ENCODE assay signal across 1 cellular context in the genomic region with DNA sequence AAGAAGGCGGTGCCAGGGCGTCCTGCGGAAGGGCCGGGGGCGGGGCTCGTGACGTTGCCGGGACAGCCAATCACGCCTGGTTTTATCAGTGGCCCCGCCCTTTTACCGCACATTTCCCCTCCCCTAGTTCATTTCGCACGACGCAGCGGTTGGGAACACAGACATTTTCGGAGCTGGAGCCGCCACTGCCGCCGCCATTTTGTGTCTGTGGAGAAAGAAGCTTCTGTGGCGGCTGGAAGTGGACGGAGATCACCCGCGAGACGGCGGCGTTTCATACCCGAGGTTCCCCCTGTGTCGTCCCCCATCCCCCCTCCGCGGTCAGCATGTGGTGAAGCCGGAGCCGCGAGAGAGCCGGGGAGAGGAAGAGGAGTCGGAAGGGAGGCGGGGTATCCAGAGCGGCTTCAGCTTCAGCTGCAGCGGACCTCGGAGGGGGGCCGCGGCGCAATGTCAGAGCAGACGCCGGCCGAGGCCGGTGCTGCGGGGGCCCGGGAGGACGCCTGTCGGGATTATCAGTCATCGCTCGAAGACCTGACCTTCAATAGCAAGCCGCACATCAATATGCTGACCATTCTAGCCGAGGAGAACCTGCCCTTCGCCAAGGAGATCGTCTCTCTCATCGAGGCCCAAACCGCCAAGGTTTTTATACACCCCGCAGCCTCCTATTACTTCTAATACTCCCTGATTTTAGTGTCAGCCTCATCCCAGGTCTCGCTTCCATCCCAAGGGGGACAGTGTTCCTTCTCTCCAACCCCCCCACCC.
TF ChIP-seq lines count a peak whose summit lies in the region.

A gene with protein sequence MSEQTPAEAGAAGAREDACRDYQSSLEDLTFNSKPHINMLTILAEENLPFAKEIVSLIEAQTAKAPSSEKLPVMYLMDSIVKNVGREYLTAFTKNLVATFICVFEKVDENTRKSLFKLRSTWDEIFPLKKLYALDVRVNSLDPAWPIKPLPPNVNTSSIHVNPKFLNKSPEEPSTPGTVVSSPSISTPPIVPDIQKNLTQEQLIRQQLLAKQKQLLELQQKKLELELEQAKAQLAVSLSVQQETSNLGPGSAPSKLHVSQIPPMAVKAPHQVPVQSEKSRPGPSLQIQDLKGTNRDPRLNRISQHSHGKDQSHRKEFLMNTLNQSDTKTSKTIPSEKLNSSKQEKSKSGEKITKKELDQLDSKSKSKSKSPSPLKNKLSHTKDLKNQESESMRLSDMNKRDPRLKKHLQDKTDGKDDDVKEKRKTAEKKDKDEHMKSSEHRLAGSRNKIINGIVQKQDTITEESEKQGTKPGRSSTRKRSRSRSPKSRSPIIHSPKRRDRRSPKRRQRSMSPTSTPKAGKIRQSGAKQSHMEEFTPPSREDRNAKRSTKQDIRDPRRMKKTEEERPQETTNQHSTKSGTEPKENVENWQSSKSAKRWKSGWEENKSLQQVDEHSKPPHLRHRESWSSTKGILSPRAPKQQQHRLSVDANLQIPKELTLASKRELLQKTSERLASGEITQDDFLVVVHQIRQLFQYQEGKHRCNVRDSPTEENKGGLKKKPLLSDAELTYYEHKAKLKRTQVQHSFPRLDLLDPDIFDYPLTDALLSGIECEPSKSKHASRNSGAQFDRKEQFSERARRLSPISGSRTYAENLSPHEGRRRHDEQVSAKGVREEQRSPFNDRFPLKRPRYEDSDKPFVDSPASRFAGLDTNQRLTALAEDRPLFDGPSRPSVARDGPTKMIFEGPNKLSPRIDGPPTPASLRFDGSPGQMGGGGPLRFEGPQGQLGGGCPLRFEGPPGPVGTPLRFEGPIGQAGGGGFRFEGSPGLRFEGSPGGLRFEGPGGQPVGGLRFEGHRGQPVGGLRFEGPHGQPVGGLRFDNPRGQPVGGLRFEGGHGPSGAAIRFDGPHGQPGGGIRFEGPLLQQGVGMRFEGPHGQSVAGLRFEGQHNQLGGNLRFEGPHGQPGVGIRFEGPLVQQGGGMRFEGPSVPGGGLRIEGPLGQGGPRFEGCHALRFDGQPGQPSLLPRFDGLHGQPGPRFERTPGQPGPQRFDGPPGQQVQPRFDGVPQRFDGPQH (N-terminal part only) (plus strand): TSS at position 136 of the 759 bp plus-strand sequence. CDS start 309 bp downstream, at position 445.

TF ChIP-seq in HepG2, 621 proteins besides CTCF, POLR2A, EP300 and RAD21 (continued from another document and continues in another):
- TF ChIP-seq, protein P1, sequence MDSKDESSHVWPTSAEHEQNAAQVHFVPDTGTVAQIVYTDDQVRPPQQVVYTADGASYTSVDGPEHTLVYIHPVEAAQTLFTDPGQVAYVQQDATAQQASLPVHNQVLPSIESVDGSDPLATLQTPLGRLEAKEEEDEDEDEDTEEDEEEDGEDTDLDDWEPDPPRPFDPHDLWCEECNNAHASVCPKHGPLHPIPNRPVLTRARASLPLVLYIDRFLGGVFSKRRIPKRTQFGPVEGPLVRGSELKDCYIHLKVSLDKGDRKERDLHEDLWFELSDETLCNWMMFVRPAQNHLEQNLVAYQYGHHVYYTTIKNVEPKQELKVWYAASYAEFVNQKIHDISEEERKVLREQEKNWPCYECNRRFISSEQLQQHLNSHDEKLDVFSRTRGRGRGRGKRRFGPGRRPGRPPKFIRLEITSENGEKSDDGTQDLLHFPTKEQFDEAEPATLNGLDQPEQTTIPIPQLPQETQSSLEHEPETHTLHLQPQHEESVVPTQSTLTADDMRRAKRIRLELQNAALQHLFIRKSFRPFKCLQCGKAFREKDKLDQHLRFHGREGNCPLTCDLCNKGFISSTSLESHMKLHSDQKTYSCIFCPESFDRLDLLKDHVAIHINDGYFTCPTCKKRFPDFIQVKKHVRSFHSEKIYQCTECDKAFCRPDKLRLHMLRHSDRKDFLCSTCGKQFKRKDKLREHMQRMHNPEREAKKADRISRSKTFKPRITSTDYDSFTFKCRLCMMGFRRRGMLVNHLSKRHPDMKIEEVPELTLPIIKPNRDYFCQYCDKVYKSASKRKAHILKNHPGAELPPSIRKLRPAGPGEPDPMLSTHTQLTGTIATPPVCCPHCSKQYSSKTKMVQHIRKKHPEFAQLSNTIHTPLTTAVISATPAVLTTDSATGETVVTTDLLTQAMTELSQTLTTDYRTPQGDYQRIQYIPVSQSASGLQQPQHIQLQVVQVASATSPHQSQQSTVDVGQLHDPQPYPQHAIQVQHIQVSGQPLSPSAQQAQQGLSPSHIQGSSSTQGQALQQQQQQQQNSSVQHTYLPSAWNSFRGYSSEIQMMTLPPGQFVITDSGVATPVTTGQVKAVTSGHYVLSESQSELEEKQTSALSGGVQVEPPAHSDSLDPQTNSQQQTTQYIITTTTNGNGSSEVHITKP (CRISPR knock-in tag; IDR thresholded peaks at IDR 0.05; ENCODE audit: low read depth) = 0 out of 2 replicates have a peak, but pooled peaks have one; percentile 28
- peak; percentile 73; the same call in 1 of the 2 replicates for TF ChIP-seq ZNF670 (CRISPR knock-in tag; IDR thresholded peaks at IDR 0.05; ENCODE audit: borderline replicate concordance)
- peak; percentile 30 for TF ChIP-seq HNRNPK (IDR thresholded peaks at IDR 0.05; ENCODE audit: low read depth, low read length, poor library complexity, severe bottlenecking)
- TF ChIP-seq ELF1 (CRISPR knock-in tag; IDR thresholded peaks at IDR 0.05) = peak; percentile 56
- TF ChIP-seq FOXO1 (CRISPR knock-in tag; IDR thresholded peaks at IDR 0.05) = peak; percentile 37; the same call in 1 of the 2 replicates
- no peak; the same call in 1 of the 2 replicates for TF ChIP-seq CREB1 (IDR thresholded peaks at IDR 0.05)
- TF ChIP-seq CREB1 (CRISPR knock-in tag; IDR thresholded peaks at IDR 0.05) = peak; percentile 80
- TF ChIP-seq ERF (CRISPR knock-in tag; IDR thresholded peaks at IDR 0.05) = peak; percentile 65; the same call in 1 of the 2 replicates
- TF ChIP-seq ZNF589 (CRISPR knock-in tag; conservative IDR thresholded peaks at IDR 0.05) = peak; percentile 46; the same call in 1 of the 2 replicates
- peak; percentile 29; the same call in 1 of the 2 replicates for TF ChIP-seq IRX3 (CRISPR knock-in tag; IDR thresholded peaks at IDR 0.05; ENCODE audit: borderline replicate concordance, low read depth)
- no peak for TF ChIP-seq ZNF644 (CRISPR knock-in tag; IDR thresholded peaks at IDR 0.05; ENCODE audit: low read depth)
- TF ChIP-seq NFKBIZ (CRISPR knock-in tag; IDR thresholded peaks at IDR 0.05) = 0 out of 2 replicates have a peak, but pooled peaks have one; percentile 55
- TF ChIP-seq KDM2A (CRISPR knock-in tag; IDR thresholded peaks at IDR 0.05; ENCODE audit: borderline replicate concordance, low read depth) = peak; percentile 25; the same call in 1 of the 2 replicates
- TF ChIP-seq BRCA1 (CRISPR knock-in tag; IDR thresholded peaks at IDR 0.05) = 0 out of 2 replicates have a peak, but pooled peaks have one; percentile 73
- TF ChIP-seq, protein P2, sequence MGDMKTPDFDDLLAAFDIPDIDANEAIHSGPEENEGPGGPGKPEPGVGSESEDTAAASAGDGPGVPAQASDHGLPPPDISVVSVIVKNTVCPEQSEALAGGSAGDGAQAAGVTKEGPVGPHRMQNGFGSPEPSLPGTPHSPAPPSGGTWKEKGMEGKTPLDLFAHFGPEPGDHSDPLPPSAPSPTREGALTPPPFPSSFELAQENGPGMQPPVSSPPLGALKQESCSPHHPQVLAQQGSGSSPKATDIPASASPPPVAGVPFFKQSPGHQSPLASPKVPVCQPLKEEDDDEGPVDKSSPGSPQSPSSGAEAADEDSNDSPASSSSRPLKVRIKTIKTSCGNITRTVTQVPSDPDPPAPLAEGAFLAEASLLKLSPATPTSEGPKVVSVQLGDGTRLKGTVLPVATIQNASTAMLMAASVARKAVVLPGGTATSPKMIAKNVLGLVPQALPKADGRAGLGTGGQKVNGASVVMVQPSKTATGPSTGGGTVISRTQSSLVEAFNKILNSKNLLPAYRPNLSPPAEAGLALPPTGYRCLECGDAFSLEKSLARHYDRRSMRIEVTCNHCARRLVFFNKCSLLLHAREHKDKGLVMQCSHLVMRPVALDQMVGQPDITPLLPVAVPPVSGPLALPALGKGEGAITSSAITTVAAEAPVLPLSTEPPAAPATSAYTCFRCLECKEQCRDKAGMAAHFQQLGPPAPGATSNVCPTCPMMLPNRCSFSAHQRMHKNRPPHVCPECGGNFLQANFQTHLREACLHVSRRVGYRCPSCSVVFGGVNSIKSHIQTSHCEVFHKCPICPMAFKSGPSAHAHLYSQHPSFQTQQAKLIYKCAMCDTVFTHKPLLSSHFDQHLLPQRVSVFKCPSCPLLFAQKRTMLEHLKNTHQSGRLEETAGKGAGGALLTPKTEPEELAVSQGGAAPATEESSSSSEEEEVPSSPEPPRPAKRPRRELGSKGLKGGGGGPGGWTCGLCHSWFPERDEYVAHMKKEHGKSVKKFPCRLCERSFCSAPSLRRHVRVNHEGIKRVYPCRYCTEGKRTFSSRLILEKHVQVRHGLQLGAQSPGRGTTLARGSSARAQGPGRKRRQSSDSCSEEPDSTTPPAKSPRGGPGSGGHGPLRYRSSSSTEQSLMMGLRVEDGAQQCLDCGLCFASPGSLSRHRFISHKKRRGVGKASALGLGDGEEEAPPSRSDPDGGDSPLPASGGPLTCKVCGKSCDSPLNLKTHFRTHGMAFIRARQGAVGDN (CRISPR knock-in tag; IDR thresholded peaks at IDR 0.05) = peak; percentile 69; the same call in 1 of the 2 replicates
- 0 out of 2 replicates have a peak, but pooled peaks have one; percentile 24 for TF ChIP-seq GLI4 (CRISPR knock-in tag; IDR thresholded peaks at IDR 0.05; ENCODE audit: borderline replicate concordance)
- peak; percentile 96 for TF ChIP-seq POLR2G (IDR thresholded peaks at IDR 0.05; ENCODE audit: low read depth, low read length)
- TF ChIP-seq SIN3A (IDR thresholded peaks at IDR 0.05; ENCODE audit: borderline replicate concordance, low read depth, low read length) = peak; percentile 57; the same call in 1 of the 2 replicates
- TF ChIP-seq SATB2 (CRISPR knock-in tag; IDR thresholded peaks at IDR 0.05) = 0 out of 2 replicates have a peak, but pooled peaks have one; percentile 35
- TF ChIP-seq, protein P3, sequence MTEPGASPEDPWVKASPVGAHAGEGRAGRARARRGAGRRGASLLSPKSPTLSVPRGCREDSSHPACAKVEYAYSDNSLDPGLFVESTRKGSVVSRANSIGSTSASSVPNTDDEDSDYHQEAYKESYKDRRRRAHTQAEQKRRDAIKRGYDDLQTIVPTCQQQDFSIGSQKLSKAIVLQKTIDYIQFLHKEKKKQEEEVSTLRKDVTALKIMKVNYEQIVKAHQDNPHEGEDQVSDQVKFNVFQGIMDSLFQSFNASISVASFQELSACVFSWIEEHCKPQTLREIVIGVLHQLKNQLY (CRISPR knock-in tag; IDR thresholded peaks at IDR 0.05) = no peak
- no peak for TF ChIP-seq SMYD3 (CRISPR knock-in tag; IDR thresholded peaks at IDR 0.05)
- TF ChIP-seq, protein P4, sequence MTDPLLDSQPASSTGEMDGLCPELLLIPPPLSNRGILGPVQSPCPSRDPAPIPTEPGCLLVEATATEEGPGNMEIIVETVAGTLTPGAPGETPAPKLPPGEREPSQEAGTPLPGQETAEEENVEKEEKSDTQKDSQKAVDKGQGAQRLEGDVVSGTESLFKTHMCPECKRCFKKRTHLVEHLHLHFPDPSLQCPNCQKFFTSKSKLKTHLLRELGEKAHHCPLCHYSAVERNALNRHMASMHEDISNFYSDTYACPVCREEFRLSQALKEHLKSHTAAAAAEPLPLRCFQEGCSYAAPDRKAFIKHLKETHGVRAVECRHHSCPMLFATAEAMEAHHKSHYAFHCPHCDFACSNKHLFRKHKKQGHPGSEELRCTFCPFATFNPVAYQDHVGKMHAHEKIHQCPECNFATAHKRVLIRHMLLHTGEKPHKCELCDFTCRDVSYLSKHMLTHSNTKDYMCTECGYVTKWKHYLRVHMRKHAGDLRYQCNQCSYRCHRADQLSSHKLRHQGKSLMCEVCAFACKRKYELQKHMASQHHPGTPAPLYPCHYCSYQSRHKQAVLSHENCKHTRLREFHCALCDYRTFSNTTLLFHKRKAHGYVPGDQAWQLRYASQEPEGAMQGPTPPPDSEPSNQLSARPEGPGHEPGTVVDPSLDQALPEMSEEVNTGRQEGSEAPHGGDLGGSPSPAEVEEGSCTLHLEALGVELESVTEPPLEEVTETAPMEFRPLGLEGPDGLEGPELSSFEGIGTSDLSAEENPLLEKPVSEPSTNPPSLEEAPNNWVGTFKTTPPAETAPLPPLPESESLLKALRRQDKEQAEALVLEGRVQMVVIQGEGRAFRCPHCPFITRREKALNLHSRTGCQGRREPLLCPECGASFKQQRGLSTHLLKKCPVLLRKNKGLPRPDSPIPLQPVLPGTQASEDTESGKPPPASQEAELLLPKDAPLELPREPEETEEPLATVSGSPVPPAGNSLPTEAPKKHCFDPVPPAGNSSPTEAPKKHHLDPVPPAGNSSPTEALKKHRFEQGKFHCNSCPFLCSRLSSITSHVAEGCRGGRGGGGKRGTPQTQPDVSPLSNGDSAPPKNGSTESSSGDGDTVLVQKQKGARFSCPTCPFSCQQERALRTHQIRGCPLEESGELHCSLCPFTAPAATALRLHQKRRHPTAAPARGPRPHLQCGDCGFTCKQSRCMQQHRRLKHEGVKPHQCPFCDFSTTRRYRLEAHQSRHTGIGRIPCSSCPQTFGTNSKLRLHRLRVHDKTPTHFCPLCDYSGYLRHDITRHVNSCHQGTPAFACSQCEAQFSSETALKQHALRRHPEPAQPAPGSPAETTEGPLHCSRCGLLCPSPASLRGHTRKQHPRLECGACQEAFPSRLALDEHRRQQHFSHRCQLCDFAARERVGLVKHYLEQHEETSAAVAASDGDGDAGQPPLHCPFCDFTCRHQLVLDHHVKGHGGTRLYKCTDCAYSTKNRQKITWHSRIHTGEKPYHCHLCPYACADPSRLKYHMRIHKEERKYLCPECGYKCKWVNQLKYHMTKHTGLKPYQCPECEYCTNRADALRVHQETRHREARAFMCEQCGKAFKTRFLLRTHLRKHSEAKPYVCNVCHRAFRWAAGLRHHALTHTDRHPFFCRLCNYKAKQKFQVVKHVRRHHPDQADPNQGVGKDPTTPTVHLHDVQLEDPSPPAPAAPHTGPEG (CRISPR knock-in tag; IDR thresholded peaks at IDR 0.05) = 0 out of 2 replicates have a peak, but pooled peaks have one; percentile 10
